Comparison of ENCODE assay signal across 8 cellular contexts in genomic region chr16:1310832-1311200, GRCh38. TPM values are rescaled to one million over a fixed set of nuclear protein-coding genes. Genes with fewer than 3 reads are reported as not detected.
DNase-seq lines count a peak whose midpoint lies in the region; ATAC-seq and TF ChIP-seq lines count a peak whose summit lies in the region.

No MANE protein-coding gene starts in this region.

- no peaks in the 10 kb centered on the region for H3K9me3 ChIP-seq in left ventricle myocardium inferior (replicated peaks)
- no peaks in the 10 kb centered on the region for H3K9me3 ChIP-seq in iPS-15b (ENCODE audit: control insufficient read depth, insufficient read depth, low read length)

- H3K4me3 ChIP-seq in left ventricle myocardium inferior (peak overlapping the region; percentile 95), iPS-15b (ENCODE audit: low read depth, low read length) (peak overlapping the region; percentile 90)

- H3K36me3 ChIP-seq in left ventricle myocardium inferior (peaks cover 23% of the 10 kb centered on the region), iPS-15b (ENCODE audit: control insufficient read depth, insufficient read depth, low read length) (peaks cover 34% of the 10 kb centered on the region)

- no peaks in the 10 kb centered on the region for H3K27me3 ChIP-seq in left ventricle myocardium inferior (ENCODE audit: low read depth)
- H3K27me3 ChIP-seq in iPS-15b (ENCODE audit: control insufficient read depth, insufficient read depth, low read length): no peaks in the 10 kb centered on the region

- H3K27ac ChIP-seq in left ventricle myocardium inferior (replicated peaks): peak overlapping the region; percentile 100

- H3K4me3 Mint-ChIP-seq in activated T-helper 1 cell treated with anti-CD3 and anti-CD28 coated beads, Interleukin-12 subunit alpha, Interleukin-12 subunit beta, Interleukin-2, Interleukin-4 antibody, amounts not matched to agents 30 ng/mL and 10 ng/mL and 1 ng/mL, durations not matched to agents 14 hours and 24 hours and 36 hours: peak overlapping the region; percentile 95
- peak overlapping the region; percentile 89 to 97 for H3K4me3 Mint-ChIP-seq in stimulated activated naive B cell treated with anti-CD40 and anti-IgM and Interleukin-4, amounts not matched to agents 10 μg/mL and 1 μg/mL and 100 μg/mL, for 72 hours

- H3K27ac Mint-ChIP-seq in activated T-helper 1 cell treated with anti-CD3 and anti-CD28 coated beads, Interleukin-12 subunit alpha, Interleukin-12 subunit beta, Interleukin-2, Interleukin-4 antibody, amounts not matched to agents 30 ng/mL and 10 ng/mL and 1 ng/mL, durations not matched to agents 14 hours and 24 hours and 36 hours: peak overlapping the region; percentile 93
- H3K27ac Mint-ChIP-seq in stimulated activated naive B cell treated with anti-CD40 and anti-IgM and Interleukin-4, amounts not matched to agents 10 μg/mL and 1 μg/mL and 100 μg/mL, for 72 hours: peak overlapping the region; percentile 97

- peaks cover 55% of the 10 kb centered on the region for H3K4me1 ChIP-seq in left ventricle myocardium inferior
- no peaks in the 10 kb centered on the region for H3K4me1 ChIP-seq in iPS-15b (ENCODE audit: control insufficient read depth, insufficient read depth, low read length)

- peak; percentile 8 to 13 for ATAC-seq in stimulated activated naive B cell treated with anti-CD40 and anti-IgM and Interleukin-4, amounts not matched to agents 10 μg/mL and 1 μg/mL and 100 μg/mL, for 72 hours (replicated peaks)

- H3K36me3 Mint-ChIP-seq in activated T-helper 1 cell treated with anti-CD3 and anti-CD28 coated beads, Interleukin-12 subunit alpha, Interleukin-12 subunit beta, Interleukin-2, Interleukin-4 antibody, amounts not matched to agents 30 ng/mL and 10 ng/mL and 1 ng/mL, durations not matched to agents 14 hours and 24 hours and 36 hours (ENCODE audit: low read depth): peaks cover 20% of the 10 kb centered on the region
- H3K36me3 Mint-ChIP-seq in stimulated activated naive B cell treated with anti-CD40 and anti-IgM and Interleukin-4, amounts not matched to agents 10 μg/mL and 1 μg/mL and 100 μg/mL, for 72 hours: peaks cover 24 to 30% of the 10 kb centered on the region in 2 donors

- H3K27me3 Mint-ChIP-seq in activated T-helper 1 cell treated with anti-CD3 and anti-CD28 coated beads, Interleukin-12 subunit alpha, Interleukin-12 subunit beta, Interleukin-2, Interleukin-4 antibody, amounts not matched to agents 30 ng/mL and 10 ng/mL and 1 ng/mL, durations not matched to agents 14 hours and 24 hours and 36 hours (ENCODE audit: insufficient read depth): peaks cover 2% of the 10 kb centered on the region
- H3K27me3 Mint-ChIP-seq in stimulated activated naive B cell treated with anti-CD40 and anti-IgM and Interleukin-4, amounts not matched to agents 10 μg/mL and 1 μg/mL and 100 μg/mL, for 72 hours: no peaks in the 10 kb centered on the region

- DNase-seq in left ventricle myocardium inferior: no peak
- DNase-seq in cardiac septum (ENCODE audit: low spot score): no peak
- DNase-seq in activated T-helper 1 cell treated with anti-CD3 and anti-CD28 coated beads, Interleukin-12 subunit alpha, Interleukin-12 subunit beta, Interleukin-2, Interleukin-4 antibody, amounts not matched to agents 30 ng/mL and 10 ng/mL and 1 ng/mL, durations not matched to agents 14 hours and 24 hours and 36 hours (ENCODE audit: low spot score): peak; percentile 34
- no peak for DNase-seq in stimulated activated naive B cell treated with anti-CD40 and anti-IgM and Interleukin-4, amounts not matched to agents 10 μg/mL and 1 μg/mL and 100 μg/mL, for 72 hours
- DNase-seq in NCI-H2196 (lab: John Stamatoyannopoulos, UW; ENCODE audit: unreplicated experiment): no peak
- DNase-seq in amygdala (lab: John Stamatoyannopoulos, UW): no peak
- no peak for DNase-seq in COLO829 (ENCODE audit: low spot score)

- H3K4me1 Mint-ChIP-seq in activated T-helper 1 cell treated with anti-CD3 and anti-CD28 coated beads, Interleukin-12 subunit alpha, Interleukin-12 subunit beta, Interleukin-2, Interleukin-4 antibody, amounts not matched to agents 30 ng/mL and 10 ng/mL and 1 ng/mL, durations not matched to agents 14 hours and 24 hours and 36 hours (ENCODE audit: low read depth): peaks cover 19% of the 10 kb centered on the region
- peaks cover 33 to 51% of the 10 kb centered on the region in 2 donors for H3K4me1 Mint-ChIP-seq in stimulated activated naive B cell treated with anti-CD40 and anti-IgM and Interleukin-4, amounts not matched to agents 10 μg/mL and 1 μg/mL and 100 μg/mL, for 72 hours

- H3K9ac ChIP-seq in iPS-15b (ENCODE audit: low read depth, low read length): peak overlapping the region; percentile 87

- TF ChIP-seq CTCF in left ventricle myocardium inferior (IDR thresholded peaks at IDR 0.05; ENCODE audit: borderline replicate concordance): no peak

- intact Hi-C loops in left ventricle myocardium inferior (cut with micrococcal nuclease) (no loop called here), cardiac septum (cut with DNase I) (loop anchor here (5.0 kb wide), 1 partner anchor 41 kb away; the partner anchor contains the start of genes GNPTG and TSR3)
- intact Hi-C loops in activated T-helper 1 cell treated with anti-CD3 and anti-CD28 coated beads, Interleukin-12 subunit alpha, Interleukin-12 subunit beta, Interleukin-2, Interleukin-4 antibody, amounts not matched to agents 30 ng/mL and 10 ng/mL and 1 ng/mL, durations not matched to agents 14 hours and 24 hours and 36 hours (cut with micrococcal nuclease): loop anchor here (1.0 to 2.0 kb wide), 3 partner anchors 22 to 40 kb away; partner anchors contain the start of genes BAIAP3, GNPTG and TSR3

- H3K9me3 Mint-ChIP-seq in activated T-helper 1 cell treated with anti-CD3 and anti-CD28 coated beads, Interleukin-12 subunit alpha, Interleukin-12 subunit beta, Interleukin-2, Interleukin-4 antibody, amounts not matched to agents 30 ng/mL and 10 ng/mL and 1 ng/mL, durations not matched to agents 14 hours and 24 hours and 36 hours: no peaks in the 10 kb centered on the region
- H3K9me3 Mint-ChIP-seq in stimulated activated naive B cell treated with anti-CD40 and anti-IgM and Interleukin-4, amounts not matched to agents 10 μg/mL and 1 μg/mL and 100 μg/mL, for 72 hours: no peaks in the 10 kb centered on the region

RNA-seq across cellular contexts. Expression of gene UBE2I, which starts 1.4 kb away (rescaled TPM):
- 86.2 TPM for total RNA-seq in left ventricle myocardium inferior
- 86.6 TPM for total RNA-seq in cardiac septum
- total RNA-seq in activated T-helper 1 cell treated with anti-CD3 and anti-CD28 coated beads, Interleukin-12 subunit alpha, Interleukin-12 subunit beta, Interleukin-2, Interleukin-4 antibody, amounts not matched to agents 30 ng/mL and 10 ng/mL and 1 ng/mL, durations not matched to agents 14 hours and 24 hours and 36 hours: 257 TPM in 2 replicates

RNA-seq across cellular contexts. Expression of gene BAIAP3, which starts 22.6 kb away (rescaled TPM):
- total RNA-seq in left ventricle myocardium inferior: 3.9 TPM
- 3.8 TPM for total RNA-seq in cardiac septum
- 0.07 and 0.18 TPM in 2 replicates for total RNA-seq in activated T-helper 1 cell treated with anti-CD3 and anti-CD28 coated beads, Interleukin-12 subunit alpha, Interleukin-12 subunit beta, Interleukin-2, Interleukin-4 antibody, amounts not matched to agents 30 ng/mL and 10 ng/mL and 1 ng/mL, durations not matched to agents 14 hours and 24 hours and 36 hours

RNA-seq across cellular contexts. Expression of gene TSR3, which starts 40.9 kb away (rescaled TPM):
- total RNA-seq in left ventricle myocardium inferior (54.9 TPM), cardiac septum (55.0 TPM)
- 87.4 and 89.4 TPM in 2 replicates for total RNA-seq in activated T-helper 1 cell treated with anti-CD3 and anti-CD28 coated beads, Interleukin-12 subunit alpha, Interleukin-12 subunit beta, Interleukin-2, Interleukin-4 antibody, amounts not matched to agents 30 ng/mL and 10 ng/mL and 1 ng/mL, durations not matched to agents 14 hours and 24 hours and 36 hours

RNA-seq across cellular contexts. Expression of gene GNPTG, which starts 40.9 kb away (rescaled TPM):
- 31.8 TPM for total RNA-seq in left ventricle myocardium inferior
- 32.3 TPM for total RNA-seq in cardiac septum
- total RNA-seq in activated T-helper 1 cell treated with anti-CD3 and anti-CD28 coated beads, Interleukin-12 subunit alpha, Interleukin-12 subunit beta, Interleukin-2, Interleukin-4 antibody, amounts not matched to agents 30 ng/mL and 10 ng/mL and 1 ng/mL, durations not matched to agents 14 hours and 24 hours and 36 hours: 21.4 and 22.5 TPM in 2 replicates

RNA-seq across cellular contexts. Expression of gene TPSD1, which starts 54.9 kb away (rescaled TPM):
- total RNA-seq in left ventricle myocardium inferior (not detected), cardiac septum (not detected)
- not detected in 2 replicates for total RNA-seq in activated T-helper 1 cell treated with anti-CD3 and anti-CD28 coated beads, Interleukin-12 subunit alpha, Interleukin-12 subunit beta, Interleukin-2, Interleukin-4 antibody, amounts not matched to agents 30 ng/mL and 10 ng/mL and 1 ng/mL, durations not matched to agents 14 hours and 24 hours and 36 hours
